ENCODE assay signal across 21 cellular contexts in the genomic region with DNA sequence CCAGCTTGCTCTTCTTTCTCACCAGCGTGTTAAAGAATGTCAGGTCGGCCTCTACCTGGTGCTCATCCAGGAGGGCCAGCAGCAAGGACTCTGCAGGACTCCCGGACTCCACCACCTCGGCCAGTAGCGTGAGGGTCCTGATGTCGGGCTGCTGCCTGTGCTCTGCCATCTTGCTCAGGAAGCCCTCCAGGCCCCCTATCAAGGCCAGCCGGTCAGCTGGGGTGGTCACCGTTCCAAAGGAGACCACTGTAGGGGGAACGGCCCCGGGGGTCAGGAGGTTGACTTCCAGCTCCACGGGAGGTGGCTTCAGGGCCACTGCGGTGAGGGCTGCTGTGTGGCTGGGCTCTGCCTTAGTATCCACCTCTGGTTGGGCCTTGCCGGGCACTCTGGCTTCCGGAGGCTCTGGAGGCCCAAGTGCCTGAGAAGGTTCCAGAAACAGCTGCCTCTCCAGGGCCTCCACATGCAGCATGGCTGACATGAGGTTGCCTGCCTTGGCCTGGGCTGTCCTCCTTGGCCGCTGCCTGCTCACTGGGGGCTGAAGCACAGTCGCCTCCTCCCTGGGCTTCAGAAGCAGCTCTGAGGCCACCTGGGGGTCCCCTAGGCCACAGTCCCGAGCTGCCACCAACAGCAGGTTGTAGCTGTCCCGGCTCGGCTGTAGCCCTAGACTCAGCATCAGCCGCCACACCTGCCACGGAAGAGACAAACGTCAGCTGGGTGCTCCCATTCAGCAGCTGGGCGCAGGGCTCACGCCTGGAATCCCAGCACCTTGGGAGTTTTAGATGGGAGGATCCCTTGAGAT.
"Had no signal": no experiment of that assay in that cellular context is flagged by ENCODE, and none has a peak within 500 bp of the region (broad histone marks: within the 10 kb centered on the region; RNA-seq: fewer than 3 reads in every experiment).

No MANE protein-coding gene starts in this region.

- H3K4me1 Mint-ChIP-seq: nephron progenitor cell; stimulated activated effector memory CD8-positive, alpha-beta T cell treated with anti-CD3 and anti-CD28 coated beads, Interleukin-12 subunit alpha, Interleukin-12 subunit beta, amount 100 ng/mL, for 72 hours had no signal

- H3K9me3 Mint-ChIP-seq: nephron progenitor cell; stimulated activated effector memory CD8-positive, alpha-beta T cell treated with anti-CD3 and anti-CD28 coated beads, Interleukin-12 subunit alpha, Interleukin-12 subunit beta, amount 100 ng/mL, for 72 hours; stimulated activated naive CD8-positive, alpha-beta T cell treated with anti-CD3 and anti-CD28 coated beads, Interleukin-15, Interleukin-2, amounts not matched to agents 100 ng/mL and 50 ng/mL, for 24 hours had no signal

- H3K4me3 ChIP-seq: dorsolateral prefrontal cortex, gastroesophageal sphincter, left lung, lung, psoas muscle, right lobe of liver, testis, transverse colon had no signal

- DNase-seq: cortex of kidney; dorsolateral prefrontal cortex; effector CD8-positive, alpha-beta T cell; glutamatergic neuron; islet precursor cell; mesenchymal stem cell; midbrain; nephron progenitor cell; psoas muscle; retina; right lobe of liver; stimulated activated CD4-positive, alpha-beta T cell treated with anti-CD3 and anti-CD28 coated beads, Interleukin-4, amount 100 ng/mL, for 1 hour; stimulated activated CD8-positive, alpha-beta memory T cell treated with anti-CD3 and anti-CD28 coated beads, Interleukin-4, amount 100 ng/mL, for 48 hours; testis; transverse colon had no signal

- H3K27me3 ChIP-seq: dorsolateral prefrontal cortex, gastroesophageal sphincter, left lung, right lobe of liver, testis, transverse colon had no signal

- H3K27ac ChIP-seq: gastroesophageal sphincter, left lung, psoas muscle, right lobe of liver, testis, transverse colon had no signal

- ATAC-seq: esophagus mucosa; gastroesophageal sphincter; left lung; right lobe of liver; stimulated activated effector memory CD8-positive, alpha-beta T cell treated with anti-CD3 and anti-CD28 coated beads, Interleukin-12 subunit alpha, Interleukin-12 subunit beta, amount 100 ng/mL, for 72 hours had no signal

- H3K4me3 Mint-ChIP-seq: nephron progenitor cell; stimulated activated effector memory CD8-positive, alpha-beta T cell treated with anti-CD3 and anti-CD28 coated beads, Interleukin-12 subunit alpha, Interleukin-12 subunit beta, amount 100 ng/mL, for 72 hours; stimulated activated naive CD8-positive, alpha-beta T cell treated with anti-CD3 and anti-CD28 coated beads, Interleukin-15, Interleukin-2, amounts not matched to agents 100 ng/mL and 50 ng/mL, for 24 hours had no signal

- H3K27ac Mint-ChIP-seq: nephron progenitor cell; stimulated activated effector memory CD8-positive, alpha-beta T cell treated with anti-CD3 and anti-CD28 coated beads, Interleukin-12 subunit alpha, Interleukin-12 subunit beta, amount 100 ng/mL, for 72 hours; stimulated activated naive CD8-positive, alpha-beta T cell treated with anti-CD3 and anti-CD28 coated beads, Interleukin-15, Interleukin-2, amounts not matched to agents 100 ng/mL and 50 ng/mL, for 24 hours had no signal

- H3K9me3 ChIP-seq: gastroesophageal sphincter, left lung, psoas muscle, right lobe of liver, testis, transverse colon had no signal

- H3K4me1 ChIP-seq: gastroesophageal sphincter, left lung, psoas muscle, testis, transverse colon had no signal

- H3K27me3 Mint-ChIP-seq: stimulated activated naive CD8-positive, alpha-beta T cell treated with anti-CD3 and anti-CD28 coated beads, Interleukin-15, Interleukin-2, amounts not matched to agents 100 ng/mL and 50 ng/mL, for 24 hours had no signal
